In genomic region chr19:42241279-42241678, GRCh38 we compare ENCODE assay signal across 1 cellular context.
TF ChIP-seq lines count a peak whose summit lies in the region.

No MANE protein-coding gene starts in this region.

TF ChIP-seq in HepG2, 621 proteins besides CTCF, POLR2A, EP300 and RAD21:
- no peak for TF ChIP-seq TFAP4 (IDR thresholded peaks at IDR 0.05; ENCODE audit: borderline replicate concordance, low read depth)
- no peak for TF ChIP-seq ZNF30 (CRISPR knock-in tag; IDR thresholded peaks at IDR 0.05)
- no peak for TF ChIP-seq ZNF549 (CRISPR knock-in tag; IDR thresholded peaks at IDR 0.05)
